In genomic region chr1:229230893-229231753, GRCh38 we compare ENCODE assay signal across 9 cellular contexts. TPM values are rescaled to one million over a fixed set of nuclear protein-coding genes. Genes with fewer than 3 reads are reported as not detected.
DNase-seq lines count a peak whose midpoint lies in the region; ATAC-seq and TF ChIP-seq lines count a peak whose summit lies in the region.
"Had no signal": no experiment of that assay in that cellular context is flagged by ENCODE, and none has a peak within 500 bp of the region (broad histone marks: within the 10 kb centered on the region; RNA-seq: fewer than 3 reads in every experiment).

No MANE protein-coding gene starts in this region.

- peaks cover 14% of the 10 kb centered on the region for H3K27me3 ChIP-seq in endodermal cell (ENCODE audit: control insufficient read depth, insufficient read depth, low read length, poor library complexity, severe bottlenecking)
- H3K27me3 ChIP-seq in skeletal muscle satellite cell (ENCODE audit: control insufficient read depth, insufficient read depth, low read length) = peaks cover 42% of the 10 kb centered on the region

- no peaks in the 10 kb centered on the region for H3K36me3 Mint-ChIP-seq in endodermal cell (ENCODE audit: low read depth)
- H3K36me3 Mint-ChIP-seq in activated T-helper 17 cell treated with anti-CD3 and anti-CD28 coated beads, Interleukin-2, amount 50 U/mL, for 72 hours (ENCODE audit: low read depth) = no peaks in the 10 kb centered on the region

- H3K9me3 ChIP-seq in endodermal cell (ENCODE audit: control insufficient read depth, low read length) = no peaks in the 10 kb centered on the region
- H3K9me3 ChIP-seq in skeletal muscle satellite cell (replicated peaks; ENCODE audit: low read length) = no peaks in the 10 kb centered on the region

- H3K27me3 Mint-ChIP-seq in endodermal cell (ENCODE audit: insufficient read depth) = peaks cover 12% of the 10 kb centered on the region
- peaks cover 11% of the 10 kb centered on the region for H3K27me3 Mint-ChIP-seq in activated T-helper 17 cell treated with anti-CD3 and anti-CD28 coated beads, Interleukin-2, amount 50 U/mL, for 72 hours

- peaks cover 50% of the 10 kb centered on the region for H3K4me1 Mint-ChIP-seq in endodermal cell
- peaks cover 15% of the 10 kb centered on the region for H3K4me1 Mint-ChIP-seq in activated T-helper 17 cell treated with anti-CD3 and anti-CD28 coated beads, Interleukin-2, amount 50 U/mL, for 72 hours

- H3K4me3 Mint-ChIP-seq in endodermal cell = no peak overlapping the region
- H3K4me3 Mint-ChIP-seq in activated T-helper 17 cell treated with anti-CD3 and anti-CD28 coated beads, Interleukin-2, amount 50 U/mL, for 72 hours = no peak overlapping the region

- H3K9ac ChIP-seq in endodermal cell (ENCODE audit: extremely low read depth, low read length, poor library complexity, severe bottlenecking) (no peak overlapping the region), skeletal muscle satellite cell (ENCODE audit: low read depth, low read length) (no peak overlapping the region)

- TF ChIP-seq CTCF in endodermal cell (conservative IDR thresholded peaks at IDR 0.05) = no peak

- H3K27ac ChIP-seq in endodermal cell (ENCODE audit: low read depth, low read length) = peak overlapping the region; percentile 22

- no peaks in the 10 kb centered on the region for H3K36me3 ChIP-seq in endodermal cell (ENCODE audit: control insufficient read depth, insufficient read depth, low read length)
- H3K36me3 ChIP-seq in skeletal muscle satellite cell (ENCODE audit: insufficient read depth, low read length) = no peaks in the 10 kb centered on the region

- 41 to 50% methylated on average over 7 to 9 of the region's 9 CpGs for WGBS in endodermal cell (ENCODE audit: insufficient coverage in 1 of 2, insufficient read length in 1 of 2), 2 experiments

- H3K27ac Mint-ChIP-seq in endodermal cell = peak overlapping the region; percentile 85
- no peak overlapping the region for H3K27ac Mint-ChIP-seq in activated T-helper 17 cell treated with anti-CD3 and anti-CD28 coated beads, Interleukin-2, amount 50 U/mL, for 72 hours

- no peak overlapping the region for H3K4me3 ChIP-seq in endodermal cell (ENCODE audit: low read length)
- no peak overlapping the region for H3K4me3 ChIP-seq in skeletal muscle satellite cell (ENCODE audit: low read length)

- no peaks in the 10 kb centered on the region for H3K9me3 Mint-ChIP-seq in endodermal cell
- H3K9me3 Mint-ChIP-seq in activated T-helper 17 cell treated with anti-CD3 and anti-CD28 coated beads, Interleukin-2, amount 50 U/mL, for 72 hours = no peaks in the 10 kb centered on the region

- no peak for ATAC-seq in activated T-helper 17 cell treated with anti-CD3 and anti-CD28 coated beads, Interleukin-2, amount 50 U/mL, for 72 hours (replicated peaks)
- no peak for ATAC-seq in HG03565 (IDR thresholded peaks at IDR 0.05; ENCODE audit: unreplicated experiment)

- H3K4me2 ChIP-seq in skeletal muscle satellite cell (ENCODE audit: low read length) = peak overlapping the region; percentile 52

- H3K4me1 ChIP-seq in endodermal cell (ENCODE audit: control insufficient read depth, insufficient read depth, low read length) (peaks cover 12% of the 10 kb centered on the region), skeletal muscle satellite cell (ENCODE audit: control insufficient read depth, insufficient read depth, low read length) (peaks cover 24% of the 10 kb centered on the region)

- in situ Hi-C loops in G401 (cut with HindIII; ENCODE audit: low sequenced_read_pairs) = no loop called here

- DNase-seq in HT-29 (ENCODE audit: low spot score) (peak; percentile 64), NCI-H526 treated with DMSO at 0.1 percent for 48 hours (lab: John Stamatoyannopoulos, UW) (peak; percentile 37), endodermal cell (peak; percentile 75), G401 (ENCODE audit: low spot score) (no peak)
- DNase-seq in activated naive CD4-positive, alpha-beta T cell treated with anti-CD3 and anti-CD28 coated beads, Interleukin-2, amount 50 U/mL, for 16 hours = no peak
- DNase-seq: left cardiac atrium had no signal

RNA-seq across cellular contexts. Expression of gene RAB4A, which starts 39.8 kb away (rescaled TPM):
- total RNA-seq in HT-29 (2014; rRNA removed; shearing (Covaris generic)) = 47.3 and 53.4 TPM in 2 replicates
- 10 to 100 TPM; 46.2 to 48.9 TPM for total RNA-seq in endodermal cell
- polyA plus RNA-seq in endodermal cell (2013, experiment 1 of 2) = 46.9 TPM
- 43.4 TPM for polyA plus RNA-seq in endodermal cell (2013, experiment 2 of 2)
- total RNA-seq in skeletal muscle satellite cell (2012; rRNA removed) = 18.8 and 19.0 TPM in 2 replicates
- total RNA-seq in G401 (2014; rRNA removed; shearing (Covaris generic)) = 78.3 and 99.2 TPM in 2 replicates
- 10 to 100 TPM; 35.2 to 36.6 TPM for total RNA-seq in activated T-helper 17 cell treated with anti-CD3 and anti-CD28 coated beads, Interleukin-2, amount 50 U/mL, for 72 hours

Comparison
In these comparisons a context has a peak if more than half of its experiments do, and no peak if none do; other contexts are left out.
1. DNase-seq: peak in HT-29 (single experiment), NCI-H526 treated with DMSO at 0.1 percent for 48 hours (single experiment) and endodermal cell (single experiment); none in G401 (single experiment) and activated naive CD4-positive, alpha-beta T cell treated with anti-CD3 and anti-CD28 coated beads, Interleukin-2, amount 50 U/mL, for 16 hours (single experiment).